ENCODE assay signal across 23 cellular contexts in genomic region chr12:46985816-46986215, GRCh38.
"Had no signal": no experiment of that assay in that cellular context is flagged by ENCODE, and none has a peak within 500 bp of the region (broad histone marks: within the 10 kb centered on the region; RNA-seq: fewer than 3 reads in every experiment).

No MANE protein-coding gene starts in this region.

- H3K9me3 ChIP-seq: lower lobe of right lung, ovary, transverse colon had no signal

- H3K4me3 ChIP-seq: heart left ventricle, left ventricle myocardium inferior, lower lobe of right lung, neural progenitor cell, ovary, right atrium auricular region, stomach, thoracic aorta, transverse colon had no signal

- H2AFZ ChIP-seq: neural progenitor cell had no signal

- H3K4me3 Mint-ChIP-seq: natural killer cell treated with Interleukin-12 subunit alpha and Interleukin-12 subunit beta and Interleukin-15 and Interleukin-18, amount 100 ng/mL, for 72 hours; neural progenitor cell had no signal

- DNase-seq: effector memory CD4-positive, alpha-beta T cell; heart left ventricle; hypothalamus; islet precursor cell; left ventricle myocardium inferior; lower lobe of right lung; mesenchymal stem cell; midbrain; nucleus accumbens; ovary; small intestine; stimulated activated CD4-positive, alpha-beta T cell treated with anti-CD3 and anti-CD28 coated beads, Interleukin-12 subunit alpha, Interleukin-12 subunit beta, amount 100 ng/mL, for 4 hours; stimulated activated naive CD4-positive, alpha-beta T cell; stomach; substantia nigra; transverse colon had no signal

- H3K4me1 Mint-ChIP-seq: neural progenitor cell had no signal

- H3K36me3 ChIP-seq: heart left ventricle, left ventricle myocardium inferior, lower lobe of right lung, neural progenitor cell, ovary, right atrium auricular region, stomach, thoracic aorta, transverse colon had no signal

- H3K36me3 Mint-ChIP-seq: neural progenitor cell had no signal

- H3K27ac Mint-ChIP-seq: natural killer cell treated with Interleukin-12 subunit alpha and Interleukin-12 subunit beta and Interleukin-15 and Interleukin-18, amount 100 ng/mL, for 72 hours; neural progenitor cell had no signal

- FAIRE-seq: endometrium, frontal cortex, small intestine had no signal

- H3K4me1 ChIP-seq: lower lobe of right lung, right atrium auricular region, stomach, transverse colon had no signal

- H3K9ac ChIP-seq: neural progenitor cell had no signal

- H3K27ac ChIP-seq: heart left ventricle, left ventricle myocardium inferior, lower lobe of right lung, neural progenitor cell, ovary, right atrium auricular region, stomach, thoracic aorta, transverse colon had no signal

- H3K27me3 ChIP-seq: heart left ventricle, neural progenitor cell, ovary, right atrium auricular region, stomach, transverse colon had no signal

- ATAC-seq: esophagus mucosa; heart left ventricle; lower lobe of right lung; natural killer cell treated with Interleukin-12 subunit alpha and Interleukin-12 subunit beta and Interleukin-15 and Interleukin-18, amount 100 ng/mL, for 72 hours had no signal
